ENCODE assay signal across 9 cellular contexts in genomic region chr21:32392299-32392879, GRCh38. TPM values are rescaled to one million over a fixed set of nuclear protein-coding genes. Genes with fewer than 3 reads are reported as not detected.
DNase-seq lines count a peak whose midpoint lies in the region; ATAC-seq, FAIRE-seq and TF ChIP-seq lines count a peak whose summit lies in the region.
"Had no signal": no experiment of that assay in that cellular context is flagged by ENCODE, and none has a peak within 500 bp of the region (broad histone marks: within the 10 kb centered on the region; RNA-seq: fewer than 3 reads in every experiment).

No MANE protein-coding gene starts in this region.

- peaks cover 5% of the 10 kb centered on the region; the same call in 1 of the 2 replicates for H3K27me3 ChIP-seq in HUES64 (ENCODE audit: insufficient read depth, low read length)
- no peaks in the 10 kb centered on the region for H3K27me3 ChIP-seq in GM12878 (replicated peaks in 1 of 2; ENCODE audit: control insufficient read depth in 2 of 2, insufficient read depth in 2 of 2, low read length in 1 of 2)
- H3K27me3 ChIP-seq in HepG2 (ENCODE audit: control insufficient read depth in 1 of 2, insufficient read depth in 2 of 2, low read length in 2 of 2), result no peaks in the 10 kb centered on the region

- DNase-seq in activated T-cell treated with anti-CD3 and anti-CD28 coated beads, Interleukin-2, amount 50 U/mL, for 72 hours, result no peak
- no peak for DNase-seq in activated T-cell treated with anti-CD3 and anti-CD28 coated beads, Interleukin-2, amount 50 U/mL, for 1 hour
- no peak for DNase-seq in GM12878 (ENCODE audit: low read depth, low spot score)
- DNase-seq in HepG2 (ENCODE audit: low spot score), result no peak
- no peak for DNase-seq in type B pancreatic cell (ENCODE audit: extremely low spot score, unreplicated experiment)
- no peak for DNase-seq in GM12891 (ENCODE audit: insufficient read length, low spot score)
- no peak for DNase-seq in NCI-H526 treated with DMSO at 0.1 percent for 48 hours (lab: John Stamatoyannopoulos, UW)

- intact Hi-C loops in GM12878 (cut with micrococcal nuclease; ENCODE audit: unreplicated experiment) (no loop called here), HepG2 (cut with micrococcal nuclease; ENCODE audit: unreplicated experiment) (loop anchor here (1.0 kb wide), 1 partner anchor 62 kb away; no protein-coding TSS in a partner anchor)

- H3K27ac Mint-ChIP-seq in activated T-cell treated with anti-CD3 and anti-CD28 coated beads, Interleukin-2, amount 50 U/mL, for 72 hours, result no peak overlapping the region
- peak overlapping the region; percentile 84 for H3K27ac Mint-ChIP-seq in type B pancreatic cell

- H3K27me3 Mint-ChIP-seq in activated T-cell treated with anti-CD3 and anti-CD28 coated beads, Interleukin-2, amount 50 U/mL, for 72 hours (ENCODE audit: low read depth), result no peaks in the 10 kb centered on the region
- peaks cover 3% of the 10 kb centered on the region for H3K27me3 Mint-ChIP-seq in type B pancreatic cell

- H4K20me1 ChIP-seq in GM12878 (ENCODE audit: control insufficient read depth, insufficient read depth) (no peaks in the 10 kb centered on the region), HepG2 (ENCODE audit: insufficient read depth, low read length) (peaks cover 7% of the 10 kb centered on the region; the same call in 1 of the 2 replicates)

- H3K4me3 ChIP-seq in HUES64 (ENCODE audit: low read length), result peak overlapping the region; percentile 83
- H3K4me3 ChIP-seq in GM12878, result peak overlapping the region; percentile 91
- peak overlapping the region; percentile 79 to 88 (median 88) for H3K4me3 ChIP-seq in HepG2 (replicated peaks in 1 of 3; ENCODE audit: insufficient read depth in 1 of 3, low read depth in 2 of 3, low read length in 3 of 3)

- H2AFZ ChIP-seq in GM12878 (ENCODE audit: control insufficient read depth, low read depth, low read length) (peak overlapping the region; percentile 59), HepG2 (ENCODE audit: low read length) (no peak overlapping the region)

- no peaks in the 10 kb centered on the region for H3K9me3 Mint-ChIP-seq in activated T-cell treated with anti-CD3 and anti-CD28 coated beads, Interleukin-2, amount 50 U/mL, for 72 hours
- no peaks in the 10 kb centered on the region for H3K9me3 Mint-ChIP-seq in type B pancreatic cell

- H3K36me3 Mint-ChIP-seq in activated T-cell treated with anti-CD3 and anti-CD28 coated beads, Interleukin-2, amount 50 U/mL, for 72 hours (ENCODE audit: insufficient read depth in 2 of 2), result peaks cover 4 to 5% of the 10 kb centered on the region in 2 donors
- peaks cover 10% of the 10 kb centered on the region for H3K36me3 Mint-ChIP-seq in type B pancreatic cell

- H3K36me3 ChIP-seq in HUES64 (ENCODE audit: insufficient read depth, low read length) (peaks cover 3% of the 10 kb centered on the region), GM12878 (ENCODE audit: control insufficient read depth in 2 of 2, insufficient read depth in 2 of 2, low read length in 1 of 2) (peaks cover 0 to 7% of the 10 kb centered on the region in 2 experiments; a peak in 1 of 4 replicates), HepG2 (replicated peaks in 1 of 2; ENCODE audit: control insufficient read depth in 1 of 2, insufficient read depth in 2 of 2, low read length in 2 of 2) (peaks cover 8 to 25% of the 10 kb centered on the region in 2 experiments; a peak in 4 of 5 replicates)

- POLR2A ChIA-PET in GM12878 (lab: Charles Lee), result interaction anchor here (0.6 kb wide), 1 partner anchor 208 kb away, joined by 10 read pairs; no protein-coding TSS in a partner anchor
- POLR2A ChIA-PET in HepG2 (lab: Yijun Ruan, JAX), result interaction anchor here (0.8 to 2.5 kb wide), 6 partner anchors 28 to 220 kb away, joined by 4 to 22 read pairs (median 4); partner anchors contain the start of gene CFAP298

- TF ChIP-seq CTCF in GM12878 (IDR thresholded peaks at IDR 0.05 in 2 of 3, conservative IDR thresholded peaks at IDR 0.05 in 1 of 3; ENCODE audit: control insufficient read depth in 2 of 3, extremely low read depth in 1 of 3, insufficient read depth in 1 of 3, low read depth in 3 of 3, low read length in 3 of 3), result no peak
- TF ChIP-seq CTCF in HepG2 (CRISPR knock-in tag; IDR thresholded peaks at IDR 0.05), result no peak
- no peak for TF ChIP-seq CTCF in type B pancreatic cell (conservative IDR thresholded peaks at IDR 0.05)

- H3K4me1 Mint-ChIP-seq in activated T-cell treated with anti-CD3 and anti-CD28 coated beads, Interleukin-2, amount 50 U/mL, for 72 hours (ENCODE audit: low read depth), result peaks cover 57% of the 10 kb centered on the region
- H3K4me1 Mint-ChIP-seq in type B pancreatic cell (ENCODE audit: unreplicated experiment), result peaks cover 26% of the 10 kb centered on the region

- no peak for ATAC-seq in activated T-cell treated with anti-CD3 and anti-CD28 coated beads, Interleukin-2, amount 50 U/mL, for 72 hours (replicated peaks in 1 of 2)
- ATAC-seq in GM12878, result peak; percentile 54
- peak; percentile 67 for ATAC-seq in HepG2

- H3K4me2 ChIP-seq in GM12878 (ENCODE audit: control insufficient read depth, insufficient read depth), result peak overlapping the region; percentile 39
- H3K4me2 ChIP-seq in HepG2 (ENCODE audit: low read depth, low read length), result peak overlapping the region; percentile 80

- no peak overlapping the region for H3K27ac ChIP-seq in HUES64 (ENCODE audit: low read depth, low read length)
- H3K27ac ChIP-seq in GM12878 (ENCODE audit: control insufficient read depth, insufficient read depth), result no peak overlapping the region
- peak overlapping the region; percentile 27 for H3K27ac ChIP-seq in HepG2 (ENCODE audit: extremely low read length, insufficient read depth, low read length)

- TF ChIP-seq POLR2A in GM12878 (IDR thresholded peaks at IDR 0.05; ENCODE audit: low read depth, low read length) (no peak), HepG2 (IDR thresholded peaks at IDR 0.05; ENCODE audit: insufficient read depth in 1 of 2, low read depth in 2 of 2, low read length in 2 of 2) (no peak), GM12891 (IDR thresholded peaks at IDR 0.05; ENCODE audit: low read depth, low read length) (no peak)

- 1% methylated on average over 32 of the region's 32 CpGs for WGBS in HUES64
- 2% methylated on average over 31 of the region's 32 CpGs for WGBS in GM12878 (ENCODE audit: insufficient coverage, insufficient replicate concordance, low lambda C conversion rate, missing lambda C conversion rate)
- 2% methylated on average over 7 of the region's 32 CpGs for WGBS in HepG2 (ENCODE audit: low lambda C conversion rate)

- H3K9me3 ChIP-seq in HUES64 (ENCODE audit: insufficient read depth, low read depth, low read length), result 0 out of 2 replicates have a peak, but pooled peaks cover 4% of the 10 kb centered on the region
- no peaks in the 10 kb centered on the region for H3K9me3 ChIP-seq in GM12878 (replicated peaks; ENCODE audit: control insufficient read depth, insufficient read depth, low read length)
- H3K9me3 ChIP-seq in HepG2 (ENCODE audit: low read length), result no peaks in the 10 kb centered on the region

- H3K9ac ChIP-seq in HUES64 (ENCODE audit: low read depth, low read length) (peak overlapping the region; percentile 76), GM12878 (ENCODE audit: control insufficient read depth, insufficient read depth, low read length) (peak overlapping the region; percentile 33), HepG2 (ENCODE audit: insufficient read depth, low read depth, low read length) (peak overlapping the region; percentile 79)

- no peak for TF ChIP-seq RAD21 in GM12878 (IDR thresholded peaks at IDR 0.05; ENCODE audit: insufficient read depth, low read depth, low read length)
- no peak for TF ChIP-seq RAD21 in HepG2 (CRISPR knock-in tag; IDR thresholded peaks at IDR 0.05)

- in situ Hi-C loops in GM12878 (cut with MboI), result loop anchor here (25.0 kb wide), 1 partner anchor 1245 kb away; the partner anchor contains the start of genes CRYZL1 and ITSN1
- in situ Hi-C loops in HepG2 (cut with HindIII; ENCODE audit: extremely low pct_ligation_motif_present, low pct_unique_long_range_greater_than_20kb), result no loop called here

- BruUV-seq in GM12878 (replicated peaks; lab: Mats Ljungman, UMichigan) (TSS peak; percentile 71), HepG2 (replicated peaks; lab: Mats Ljungman, UMichigan) (TSS peak; percentile 70)

- CTCF ChIA-PET in GM12878 (lab: Yijun Ruan, JAX), result interaction anchor here (1.1 to 1.7 kb wide), 3 partner anchors 10 to 209 kb away, joined by 3 to 10 read pairs (median 3); no protein-coding TSS in a partner anchor
- CTCF ChIA-PET in HepG2 (lab: Yijun Ruan, JAX; ENCODE audit: low intra/inter-chr PET ratio, low total read pairs), result interaction anchor here (1.6 kb wide), 1 partner anchor 209 kb away, joined by 4 read pairs; no protein-coding TSS in a partner anchor

- FAIRE-seq in GM12878 (lab: Jason Lieb, UNC), result no peak
- no peak for FAIRE-seq in HepG2 (lab: Jason Lieb, UNC)
- FAIRE-seq in GM12891 (lab: Jason Lieb, UNC), result no peak
- FAIRE-seq: colon had no signal

- H3K4me1 ChIP-seq in HUES64 (ENCODE audit: insufficient read depth, low read length), result peaks cover 3% of the 10 kb centered on the region
- H3K4me1 ChIP-seq in GM12878 (ENCODE audit: control insufficient read depth, insufficient read depth, low read length), result no peaks in the 10 kb centered on the region
- H3K4me1 ChIP-seq in HepG2 (ENCODE audit: insufficient read depth, low read length), result peaks cover 51% of the 10 kb centered on the region

- SMC1A ChIA-PET in GM12878 (lab: Charles Lee; ENCODE audit: uncharacterized antibody, unreplicated experiment), result interaction anchor here (0.6 to 1.6 kb wide), 2 partner anchors 78 to 188 kb away, joined by 3 read pairs; no protein-coding TSS in a partner anchor

- H3K79me2 ChIP-seq in GM12878 (ENCODE audit: control insufficient read depth, insufficient read depth, low read length) (peaks cover 46% of the 10 kb centered on the region), HepG2 (ENCODE audit: insufficient read depth, low read length) (peaks cover 43% of the 10 kb centered on the region)

- RAD21 ChIA-PET in GM12878 (lab: Charles Lee; ENCODE audit: unreplicated experiment), result no interaction called here

- H3K4me3 Mint-ChIP-seq in activated T-cell treated with anti-CD3 and anti-CD28 coated beads, Interleukin-2, amount 50 U/mL, for 72 hours, result peak overlapping the region; percentile 81 to 91
- H3K4me3 Mint-ChIP-seq in type B pancreatic cell, result peak overlapping the region; percentile 92

- TF ChIP-seq EP300 in GM12878 (IDR thresholded peaks at IDR 0.05; ENCODE audit: borderline replicate concordance in 1 of 2, control insufficient read depth in 1 of 2, low read depth in 2 of 2, low read length in 2 of 2) (no peak), HepG2 (IDR thresholded peaks at IDR 0.05; ENCODE audit: low read depth in 2 of 2, low read length in 2 of 2) (no peak), HepG2 (CRISPR knock-in tag; IDR thresholded peaks at IDR 0.05; ENCODE audit: borderline replicate concordance) (no peak)

RNA-seq across cellular contexts. Expression of gene URB1, which starts 0.4 kb away (rescaled TPM):
- total RNA-seq in activated T-cell treated with anti-CD3 and anti-CD28 coated beads, Interleukin-2, amount 50 U/mL, for 72 hours, result 10 to 100 TPM; 15.4 to 16.7 TPM
- polyA plus RNA-seq in HUES64 (2013, experiment 1 of 2), result 12.6 TPM
- polyA plus RNA-seq in HUES64 (2013, experiment 2 of 2), result 11.9 TPM
- total RNA-seq in GM12878 (2013; cell fraction: nucleolus; rRNA removed), result 52.0 and 54.7 TPM in 2 replicates
- total RNA-seq in GM12878 (2014; rRNA removed) (13.9 and 16.6 TPM in 2 replicates), GM12878 (2014; rRNA removed; fragmentation: Illumina TruSeq; extraction: Trizol) (8.8 and 9.9 TPM in 2 replicates), GM12878 (2021) (21.2 and 23.2 TPM in 2 replicates), HepG2 (2016; rRNA removed; fragmentation: Illumina TruSeq; extraction: Trizol) (13.5 and 16.7 TPM in 2 replicates), type B pancreatic cell (ENCODE audit: low replicate concordance) (18.5 and 19.9 TPM in 2 replicates)
- 4.0 TPM for polyA plus RNA-seq in GM12878 (2011; ENCODE audit: low read depth)
- polyA plus RNA-seq in GM12878 (2011; rRNA removed) (3.8 and 7.2 TPM in 2 replicates), GM12878 (2014; fragmentation: Illumina TruSeq; extraction: Trizol) (6.5 and 8.8 TPM in 2 replicates), GM12878 (2014; fragmentation: Nextera tagmentation; extraction: Ambion mirVana) (1 to 10 TPM in 1 of 2 experiments, under 1 TPM in 1; 0.56 to 1.2 TPM), GM12878 (2014; rRNA removed) (9.1 and 11.0 TPM in 2 replicates), GM12878 (2016; fragmentation: Nextera tagmentation; extraction: Ambion mirVana) (1 to 10 TPM; 9.4 to 9.5 TPM), HepG2 (2011; rRNA removed) (4.5 and 5.8 TPM in 2 replicates)
- 6.0 and 6.9 TPM in 2 replicates for polyA plus RNA-seq in GM12878 (2011; cell fraction: cytosol; rRNA removed)
- polyA plus RNA-seq in GM12878 (2011; cell fraction: nucleus; rRNA removed), result 13.8 and 23.1 TPM in 2 replicates
- polyA plus RNA-seq in GM12878 (2012), result 5.8 and 6.7 TPM in 2 replicates
- 20.4 and 21.7 TPM in 2 replicates for polyA minus RNA-seq in GM12878 (2011; rRNA and poly(A)+ RNA removed)
- polyA minus RNA-seq in GM12878 (2011; cell fraction: cytosol; rRNA and poly(A)+ RNA removed), result 9.6 and 10.0 TPM in 2 replicates
- polyA minus RNA-seq in GM12878 (2011; cell fraction: nucleus; rRNA and poly(A)+ RNA removed), result 17.0 and 34.2 TPM in 2 replicates
- total RNA-seq in HepG2 (2016; cell fraction: cytosol; rRNA removed; fragmentation: Illumina TruSeq; extraction: Trizol; ENCODE audit: low read depth), result 2.1 TPM in 2 replicates
- total RNA-seq in HepG2 (2016; cell fraction: insoluble cytoplasmic fraction; rRNA removed; fragmentation: Illumina TruSeq; extraction: Trizol), result 13.4 and 17.6 TPM in 2 replicates
- total RNA-seq in HepG2 (2016; cell fraction: membrane; rRNA removed; fragmentation: Illumina TruSeq; extraction: Trizol), result 3.8 and 5.4 TPM in 2 replicates
- total RNA-seq in HepG2 (2016; cell fraction: nucleus; rRNA removed; fragmentation: Illumina TruSeq; extraction: Trizol), result 31.3 and 34.7 TPM in 2 replicates
- polyA plus RNA-seq in HepG2 (2011; cell fraction: cytosol; rRNA removed), result 2.6 and 2.7 TPM in 2 replicates
- 12.4 and 12.6 TPM in 2 replicates for polyA plus RNA-seq in HepG2 (2011; cell fraction: nucleus; rRNA removed)
- polyA plus RNA-seq in HepG2 (2012), result 7.4 and 8.5 TPM in 2 replicates
- polyA plus RNA-seq in HepG2 (2016; cell fraction: cytosol; fragmentation: Illumina TruSeq; extraction: Trizol; ENCODE audit: low read depth), result 0.38 and 0.41 TPM in 2 replicates
- 5.2 and 6.4 TPM in 2 replicates for polyA plus RNA-seq in HepG2 (2016; cell fraction: insoluble cytoplasmic fraction; fragmentation: Illumina TruSeq; extraction: Trizol; ENCODE audit: low read depth)
- polyA plus RNA-seq in HepG2 (2016; cell fraction: membrane; fragmentation: Illumina TruSeq; extraction: Trizol; ENCODE audit: low read depth), result 0.81 and 1.0 TPM in 2 replicates
- polyA plus RNA-seq in HepG2 (2016; cell fraction: nucleus; fragmentation: Illumina TruSeq; extraction: Trizol; ENCODE audit: insufficient read depth, low read depth), result 18.2 and 19.9 TPM in 2 replicates
- polyA minus RNA-seq in HepG2 (2011; rRNA and poly(A)+ RNA removed; ENCODE audit: low replicate concordance), result 19.4 and 24.1 TPM in 2 replicates
- polyA minus RNA-seq in HepG2 (2011; cell fraction: cytosol; rRNA and poly(A)+ RNA removed), result 7.3 and 7.6 TPM in 2 replicates
- polyA minus RNA-seq in HepG2 (2011; cell fraction: nucleus; rRNA and poly(A)+ RNA removed), result 29.5 and 29.8 TPM in 2 replicates
- 5.3 TPM for polyA plus RNA-seq in GM12891 (2012; ENCODE audit: low read depth, missing spikeins)

RNA-seq across cellular contexts. Expression of gene EVA1C, which starts 20.1 kb away (rescaled TPM):
- 1 to 10 TPM; 8.5 to 8.9 TPM for total RNA-seq in activated T-cell treated with anti-CD3 and anti-CD28 coated beads, Interleukin-2, amount 50 U/mL, for 72 hours
- polyA plus RNA-seq in HUES64 (2013, experiment 1 of 2), result 2.8 TPM
- polyA plus RNA-seq in HUES64 (2013, experiment 2 of 2), result 3.1 TPM
- not detected in 2 replicates for total RNA-seq in GM12878 (2013; cell fraction: nucleolus; rRNA removed)
- total RNA-seq in GM12878 (2014; rRNA removed) (not detected in 2 replicates), GM12878 (2014; rRNA removed; fragmentation: Illumina TruSeq; extraction: Trizol) (not detected in 2 replicates), GM12878 (2021) (0.19 TPM in 1 of 2 replicates, not detected in the other), HepG2 (2016; rRNA removed; fragmentation: Illumina TruSeq; extraction: Trizol) (0.29 TPM in 1 of 2 replicates, not detected in the other), type B pancreatic cell (ENCODE audit: low replicate concordance) (0.63 and 1.2 TPM in 2 replicates)
- polyA plus RNA-seq in GM12878 (2011; ENCODE audit: low read depth), result not detected
- polyA plus RNA-seq in GM12878 (2011; rRNA removed) (0.16 and 0.56 TPM in 2 replicates), GM12878 (2014; fragmentation: Illumina TruSeq; extraction: Trizol) (not detected in 2 replicates), GM12878 (2014; fragmentation: Nextera tagmentation; extraction: Ambion mirVana) (under 1 TPM; 0.13 to 0.34 TPM), GM12878 (2014; rRNA removed) (not detected in 2 replicates), GM12878 (2016; fragmentation: Nextera tagmentation; extraction: Ambion mirVana) (not detected), HepG2 (2011; rRNA removed) (0.33 and 0.34 TPM in 2 replicates)
- 0.45 and 0.46 TPM in 2 replicates for polyA plus RNA-seq in GM12878 (2011; cell fraction: cytosol; rRNA removed)
- polyA plus RNA-seq in GM12878 (2011; cell fraction: nucleus; rRNA removed), result not detected in 2 replicates
- not detected in 2 replicates for polyA plus RNA-seq in GM12878 (2012)
- polyA minus RNA-seq in GM12878 (2011; rRNA and poly(A)+ RNA removed), result 2.1 TPM in 1 of 2 replicates, not detected in the other
- 1.3 and 1.6 TPM in 2 replicates for polyA minus RNA-seq in GM12878 (2011; cell fraction: cytosol; rRNA and poly(A)+ RNA removed)
- polyA minus RNA-seq in GM12878 (2011; cell fraction: nucleus; rRNA and poly(A)+ RNA removed), result not detected in 2 replicates
- not detected in 2 replicates for total RNA-seq in HepG2 (2016; cell fraction: cytosol; rRNA removed; fragmentation: Illumina TruSeq; extraction: Trizol; ENCODE audit: low read depth)
- not detected in 2 replicates for total RNA-seq in HepG2 (2016; cell fraction: insoluble cytoplasmic fraction; rRNA removed; fragmentation: Illumina TruSeq; extraction: Trizol)
- total RNA-seq in HepG2 (2016; cell fraction: membrane; rRNA removed; fragmentation: Illumina TruSeq; extraction: Trizol), result 0.14 TPM in 1 of 2 replicates, not detected in the other
- not detected in 2 replicates for total RNA-seq in HepG2 (2016; cell fraction: nucleus; rRNA removed; fragmentation: Illumina TruSeq; extraction: Trizol)
- 0.40 and 0.54 TPM in 2 replicates for polyA plus RNA-seq in HepG2 (2011; cell fraction: cytosol; rRNA removed)
- polyA plus RNA-seq in HepG2 (2011; cell fraction: nucleus; rRNA removed), result 0.12 and 0.55 TPM in 2 replicates
- 0.67 and 0.79 TPM in 2 replicates for polyA plus RNA-seq in HepG2 (2012)
- polyA plus RNA-seq in HepG2 (2016; cell fraction: cytosol; fragmentation: Illumina TruSeq; extraction: Trizol; ENCODE audit: low read depth), result 0.09 TPM in 1 of 2 replicates, not detected in the other
- polyA plus RNA-seq in HepG2 (2016; cell fraction: insoluble cytoplasmic fraction; fragmentation: Illumina TruSeq; extraction: Trizol; ENCODE audit: low read depth), result not detected in 2 replicates
- 0.22 TPM in 1 of 2 replicates, not detected in the other for polyA plus RNA-seq in HepG2 (2016; cell fraction: membrane; fragmentation: Illumina TruSeq; extraction: Trizol; ENCODE audit: low read depth)
- not detected in 2 replicates for polyA plus RNA-seq in HepG2 (2016; cell fraction: nucleus; fragmentation: Illumina TruSeq; extraction: Trizol; ENCODE audit: insufficient read depth, low read depth)
- 1.4 and 58.2 TPM in 2 replicates for polyA minus RNA-seq in HepG2 (2011; rRNA and poly(A)+ RNA removed; ENCODE audit: low replicate concordance)
- polyA minus RNA-seq in HepG2 (2011; cell fraction: cytosol; rRNA and poly(A)+ RNA removed), result not detected in 2 replicates
- polyA minus RNA-seq in HepG2 (2011; cell fraction: nucleus; rRNA and poly(A)+ RNA removed), result 0.52 TPM in 1 of 2 replicates, not detected in the other
- not detected for polyA plus RNA-seq in GM12891 (2012; ENCODE audit: low read depth, missing spikeins)

Comparison
In these comparisons a context has a peak if more than half of its experiments do, and no peak if none do; other contexts are left out.
1. ATAC-seq: peak in GM12878 (single experiment) and HepG2 (single experiment); none in activated T-cell treated with anti-CD3 and anti-CD28 coated beads, Interleukin-2, amount 50 U/mL, for 72 hours (0 of 2).
2. Peak in every context shown above with its lines, with median percentiles within 50 percentile points of each other: H3K4me3 ChIP-seq and H3K9ac ChIP-seq.